ENCODE assay signal across 8 cellular contexts in the genomic region with DNA sequence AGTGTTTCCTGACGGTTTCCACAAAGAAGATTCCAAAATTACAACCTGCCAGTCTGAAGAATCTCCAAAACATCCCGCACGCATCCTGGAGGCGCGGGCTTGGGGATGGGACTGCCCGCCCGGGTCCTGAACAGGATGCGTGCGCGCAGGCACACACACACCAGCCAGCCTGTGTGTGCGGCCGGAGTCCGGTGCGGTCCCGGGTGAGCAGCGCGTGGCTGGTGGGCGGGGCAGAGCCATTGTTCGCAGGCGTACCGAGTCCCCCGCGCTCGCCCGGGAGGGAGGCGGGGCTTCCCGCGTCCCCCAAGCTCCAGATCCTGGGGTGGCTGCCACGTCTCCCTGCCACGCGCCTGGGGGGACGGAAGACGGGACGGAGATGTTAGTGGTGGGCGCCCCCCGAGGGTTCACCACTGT. TPM values are rescaled to one million over a fixed set of nuclear protein-coding genes. Genes with fewer than 3 reads are reported as not detected.
DNase-seq lines count a peak whose midpoint lies in the region; ATAC-seq and TF ChIP-seq lines count a peak whose summit lies in the region.

No MANE protein-coding gene starts in this region.

- peak overlapping the region; percentile 62 for H2AFZ ChIP-seq in PC-9
- no peak overlapping the region for H2AFZ ChIP-seq in neuron (ENCODE audit: low read depth, low read length)

- CTCF ChIA-PET in CD4-positive, alpha-beta T cell (lab: Charles Lee): interaction anchor here (1.0 to 2.4 kb wide), 7 partner anchors 24 to 172 kb away, joined by 3 to 7 read pairs (median 4); no protein-coding TSS in a partner anchor
- CTCF ChIA-PET in PC-9 (lab: Charles Lee): no interaction called here

- H3K9me3 Mint-ChIP-seq in CD4-positive, alpha-beta T cell: no peaks in the 10 kb centered on the region

- H3K79me2 ChIP-seq in PC-9 (ENCODE audit: low read depth): peaks cover 46% of the 10 kb centered on the region

- H3K4me3 ChIP-seq in PC-9: peak overlapping the region; percentile 84
- H3K4me3 ChIP-seq in neuron (ENCODE audit: low read length): peak overlapping the region; percentile 82

- intact Hi-C loops in CD4-positive, alpha-beta T cell (cut with DNase I, micrococcal nuclease): no loop called here
- intact Hi-C loops in PC-9 (cut with micrococcal nuclease; ENCODE audit: unreplicated experiment): loop anchor here (1.0 kb wide), 1 partner anchor 27 kb away; no protein-coding TSS in a partner anchor

- no peaks in the 10 kb centered on the region for H3K9me2 ChIP-seq in PC-9 (ENCODE audit: insufficient read depth)

- no peaks in the 10 kb centered on the region for H3K36me3 Mint-ChIP-seq in CD4-positive, alpha-beta T cell (ENCODE audit: low read depth)

- peaks cover 44% of the 10 kb centered on the region for H3K4me1 ChIP-seq in PC-9 (replicated peaks; ENCODE audit: insufficient read depth)
- peaks cover 27% of the 10 kb centered on the region for H3K4me1 ChIP-seq in foreskin keratinocyte
- H3K4me1 ChIP-seq in neuron (ENCODE audit: insufficient read depth, low read length): peaks cover 48% of the 10 kb centered on the region

- peaks cover 22% of the 10 kb centered on the region for H4K20me1 ChIP-seq in PC-9 (ENCODE audit: insufficient read depth)

- no peak for TF ChIP-seq CTCF in CD4-positive, alpha-beta T cell (IDR thresholded peaks at IDR 0.05)
- no peak for TF ChIP-seq CTCF in PC-9 (conservative IDR thresholded peaks at IDR 0.05)
- no peak for TF ChIP-seq CTCF in foreskin keratinocyte (conservative IDR thresholded peaks at IDR 0.05)

- H3K4me3 Mint-ChIP-seq in CD4-positive, alpha-beta T cell: peak overlapping the region; percentile 80

- H3K27me3 Mint-ChIP-seq in CD4-positive, alpha-beta T cell: peaks cover 4% of the 10 kb centered on the region

- H3K9me3 ChIP-seq in CD4-positive, alpha-beta T cell (ENCODE audit: control insufficient read depth, low read length): no peaks in the 10 kb centered on the region
- H3K9me3 ChIP-seq in PC-9 (ENCODE audit: insufficient read depth, low read depth) (no peaks in the 10 kb centered on the region), neuron (ENCODE audit: low read length) (no peaks in the 10 kb centered on the region)

- DNase-seq in CD4-positive, alpha-beta T cell: peak in 8 of 10 experiments; percentile 20 to 55 (median 34)
- DNase-seq in PC-9 (peak; percentile 54), foreskin keratinocyte (peak in 1 of 2 donors; percentile 62), substantia nigra (lab: John Stamatoyannopoulos, UW) (peak in 46 of 49 donors; percentile 51 to 92 (median 79))
- peak; percentile 83 for DNase-seq in activated effector memory CD4-positive, alpha-beta T cell treated with anti-CD3 and anti-CD28 coated beads, Interleukin-2, amount 50 U/mL, for 16 hours

- no peaks in the 10 kb centered on the region for H3K27me3 ChIP-seq in CD4-positive, alpha-beta T cell (ENCODE audit: control insufficient read depth, insufficient read depth, low read length)
- no peaks in the 10 kb centered on the region for H3K27me3 ChIP-seq in PC-9 (ENCODE audit: insufficient read depth, low read depth)
- H3K27me3 ChIP-seq in foreskin keratinocyte: no peaks in the 10 kb centered on the region
- no peaks in the 10 kb centered on the region for H3K27me3 ChIP-seq in neuron (ENCODE audit: insufficient read depth, low read length)

- no TSS peak for BruUV-seq in PC-9 (replicated peaks; lab: Mats Ljungman, UMichigan)

- POLR2A ChIA-PET in CD4-positive, alpha-beta T cell (lab: Charles Lee): interaction anchor here (3.4 kb wide), 2 partner anchors 24 to 27 kb away, joined by 14 to 15 read pairs; no protein-coding TSS in a partner anchor
- POLR2A ChIA-PET in PC-9 (lab: Charles Lee; ENCODE audit: unreplicated experiment): interaction anchor here (0.6 to 2.3 kb wide), 3 partner anchors 25 to 295 kb away, joined by 4 to 132 read pairs (median 10); no protein-coding TSS in a partner anchor

- no peak overlapping the region for H3K27ac ChIP-seq in CD4-positive, alpha-beta T cell (ENCODE audit: low read depth, low read length)
- H3K27ac ChIP-seq in PC-9 (peak overlapping the region; percentile 73), foreskin keratinocyte (peak overlapping the region; percentile 81), substantia nigra (ENCODE audit: low read depth, low read length, poor library complexity, severe bottlenecking) (peak overlapping the region; percentile 89)

- H3K36me3 ChIP-seq in PC-9 (ENCODE audit: low read depth) (peaks cover 26% of the 10 kb centered on the region), neuron (ENCODE audit: insufficient read depth, low read length) (peaks cover 33% of the 10 kb centered on the region)

- ATAC-seq in CD4-positive, alpha-beta T cell (ENCODE audit: poor library complexity): peak; percentile 60
- ATAC-seq in GM19372 (IDR thresholded peaks at IDR 0.05; ENCODE audit: low read depth, unreplicated experiment) (peak; percentile 41), HG03521 (IDR thresholded peaks at IDR 0.05; ENCODE audit: unreplicated experiment) (peak; percentile 52), foreskin keratinocyte (peak; percentile 60)

- H3F3A ChIP-seq in PC-9 (ENCODE audit: insufficient read depth, low read depth): peaks cover 9% of the 10 kb centered on the region; the same call in 1 of the 2 replicates

- peak overlapping the region; percentile 83 for H3K4me2 ChIP-seq in PC-9

- no peak overlapping the region for H3K27ac Mint-ChIP-seq in CD4-positive, alpha-beta T cell

- peaks cover 7% of the 10 kb centered on the region for H3K4me1 Mint-ChIP-seq in CD4-positive, alpha-beta T cell (ENCODE audit: low read depth)

RNA-seq across cellular contexts. Expression of a gene that starts 0.7 kb away (rescaled TPM):
- 1 to 10 TPM; 1.7 TPM for total RNA-seq in CD4-positive, alpha-beta T cell
- total RNA-seq in PC-9 (2021) (220 and 518 TPM in 2 replicates), foreskin keratinocyte (1,312 and 1,467 TPM in 2 replicates)
- polyA plus RNA-seq in foreskin keratinocyte: 579 and 619 TPM in 2 replicates

RNA-seq across cellular contexts. Expression of a gene that starts 16.3 kb away (rescaled TPM):
- total RNA-seq in CD4-positive, alpha-beta T cell: not detected
- total RNA-seq in PC-9 (2021) (not detected in 2 replicates), foreskin keratinocyte (not detected in 2 replicates)
- not detected in 2 replicates for polyA plus RNA-seq in foreskin keratinocyte

RNA-seq across cellular contexts. Expression of a gene that starts 59.9 kb away (rescaled TPM):
- 10 to 100 TPM; 49.4 to 55.9 TPM for total RNA-seq in CD4-positive, alpha-beta T cell
- total RNA-seq in PC-9 (2021) (9.9 and 17.9 TPM in 2 replicates), foreskin keratinocyte (74.5 and 77.1 TPM in 2 replicates)
- polyA plus RNA-seq in foreskin keratinocyte: 82.8 TPM in 2 replicates

Comparison
In these comparisons a context has a peak if more than half of its experiments do, and no peak if none do; other contexts are left out.
1. RNA of a gene that starts 0.7 kb away (total RNA-seq): 1,312 to 1,467 TPM in foreskin keratinocyte and 220 to 518 TPM in PC-9; 1.7 TPM in CD4-positive, alpha-beta T cell; every median in the first group is over 10 times any median in the second.
2. Peak in every context shown above with its lines, with median percentiles within 50 percentile points of each other: ATAC-seq.